8 cellular contexts compared by ENCODE assay signal in the genomic region with DNA sequence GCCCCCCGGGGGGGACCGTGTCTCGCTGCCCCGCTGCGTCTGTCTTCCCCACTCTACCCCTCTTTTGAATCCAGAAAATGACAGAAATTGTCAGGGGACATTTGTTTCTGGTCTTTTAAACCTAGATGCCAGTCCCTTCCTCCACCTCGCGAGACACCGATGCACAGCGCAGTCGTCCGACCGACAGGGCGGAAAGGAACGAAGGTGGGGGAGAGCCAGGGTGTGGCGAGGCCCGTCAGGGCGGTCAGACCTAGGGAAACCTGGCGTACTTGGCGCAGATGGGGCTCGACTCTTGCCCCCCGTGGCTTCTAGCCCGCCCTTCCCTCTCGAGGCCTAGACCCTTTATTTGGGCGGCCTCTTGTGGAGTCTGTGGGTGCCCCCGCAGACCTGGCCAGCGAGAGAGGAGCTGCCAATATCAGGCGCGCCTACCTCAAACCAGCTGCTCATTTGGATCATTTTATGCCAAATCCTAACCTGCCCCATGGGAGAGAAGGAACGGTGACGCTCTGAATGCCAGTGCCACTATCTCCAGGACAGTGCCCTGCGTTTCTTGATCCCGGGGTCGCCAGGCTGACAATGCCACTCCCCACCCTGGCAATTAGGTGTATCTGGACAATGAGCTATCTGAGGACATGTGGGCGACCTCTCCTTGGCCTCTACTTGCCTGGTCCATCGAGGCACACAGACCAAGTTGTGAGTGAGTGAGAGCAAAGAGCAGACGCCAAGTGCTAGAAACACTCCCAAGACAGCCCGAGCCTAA. TPM values are rescaled to one million over a fixed set of nuclear protein-coding genes. Genes with fewer than 3 reads are reported as not detected.
DNase-seq lines count a peak whose midpoint lies in the region; ATAC-seq, FAIRE-seq and TF ChIP-seq lines count a peak whose summit lies in the region.

No MANE protein-coding gene starts in this region.

- H2AFZ ChIP-seq in Loucy (ENCODE audit: low read length): peak overlapping the region; percentile 83; the same call in 1 of the 2 replicates

- no peak overlapping the region for H2BK5ac ChIP-seq in mesendoderm (ENCODE audit: low read length)

- TF ChIP-seq CTCF in CD4-positive, alpha-beta T cell (IDR thresholded peaks at IDR 0.05): no peak
- TF ChIP-seq CTCF in Loucy (conservative IDR thresholded peaks at IDR 0.05; ENCODE audit: low read length) (no peak), vagina (IDR thresholded peaks at IDR 0.05) (no peak)

- H4K20me1 ChIP-seq in Loucy (ENCODE audit: insufficient read depth, low read length, poor library complexity, severe bottlenecking): no peaks in the 10 kb centered on the region

- H3K36me3 Mint-ChIP-seq in CD4-positive, alpha-beta T cell (ENCODE audit: low read depth): no peaks in the 10 kb centered on the region

- H3K27me3 ChIP-seq in CD4-positive, alpha-beta T cell (ENCODE audit: control insufficient read depth, insufficient read depth, low read length): peaks cover 41% of the 10 kb centered on the region
- H3K27me3 ChIP-seq in Loucy (ENCODE audit: insufficient read depth, low read length, poor library complexity, severe bottlenecking) (peaks cover 12% of the 10 kb centered on the region), mesendoderm (ENCODE audit: insufficient read depth, low read length, poor library complexity) (peaks cover 11% of the 10 kb centered on the region), vagina (no peaks in the 10 kb centered on the region)

- no peak overlapping the region for H2AK5ac ChIP-seq in mesendoderm (ENCODE audit: low read length)

- DNase-seq in CD4-positive, alpha-beta T cell: no peak
- DNase-seq in mesendoderm: peak; percentile 38
- DNase-seq in vagina (ENCODE audit: extremely low spot score in 2 of 2): peak in 1 of 2 donors; percentile 67
- no peak for DNase-seq in NCI-H226
- no peak for DNase-seq in NCI-H2107 treated with DMSO at 0.1 percent for 48 hours (lab: John Stamatoyannopoulos, UW; ENCODE audit: unreplicated experiment)
- no peak for DNase-seq in GM12892 (ENCODE audit: insufficient read length)

- no peak overlapping the region for H3K18ac ChIP-seq in mesendoderm (ENCODE audit: low read length)

- intact Hi-C loops in CD4-positive, alpha-beta T cell (cut with DNase I, micrococcal nuclease): no loop called here
- intact Hi-C loops in vagina (cut with DNase I): no loop called here

- peaks cover 62% of the 10 kb centered on the region for H3K27me3 Mint-ChIP-seq in CD4-positive, alpha-beta T cell

- H3K4me1 ChIP-seq in Loucy (ENCODE audit: insufficient read depth, low read length, poor library complexity, severe bottlenecking) (no peaks in the 10 kb centered on the region), mesendoderm (ENCODE audit: control insufficient read depth, low read depth, low read length) (no peaks in the 10 kb centered on the region), vagina (peaks cover 16% of the 10 kb centered on the region)

- H3F3A ChIP-seq in Loucy (ENCODE audit: low read depth): no peaks in the 10 kb centered on the region

- no peaks in the 10 kb centered on the region for H3K36me3 ChIP-seq in Loucy (ENCODE audit: insufficient read depth, low read length)
- H3K36me3 ChIP-seq in mesendoderm (ENCODE audit: control insufficient read depth, insufficient read depth, low read length): no peaks in the 10 kb centered on the region
- H3K36me3 ChIP-seq in vagina: no peaks in the 10 kb centered on the region

- H3K23ac ChIP-seq in mesendoderm (ENCODE audit: low read length): no peak overlapping the region

- H3K79me2 ChIP-seq in Loucy (ENCODE audit: insufficient read depth, low read length) (no peaks in the 10 kb centered on the region), mesendoderm (ENCODE audit: control insufficient read depth, insufficient read depth, low read length) (no peaks in the 10 kb centered on the region)

- H3K4me3 ChIP-seq in Loucy (ENCODE audit: low read length, poor library complexity, severe bottlenecking) (peak overlapping the region; percentile 65), mesendoderm (ENCODE audit: low read length) (peak overlapping the region; percentile 21), vagina (peak overlapping the region; percentile 57 to 80)

- H3K27ac Mint-ChIP-seq in CD4-positive, alpha-beta T cell: no peak overlapping the region

- no peaks in the 10 kb centered on the region for H3K9me3 ChIP-seq in CD4-positive, alpha-beta T cell (ENCODE audit: control insufficient read depth, low read length)
- H3K9me3 ChIP-seq in Loucy (ENCODE audit: insufficient read depth, low read depth, low read length) (no peaks in the 10 kb centered on the region), vagina (no peaks in the 10 kb centered on the region)

- no peak overlapping the region for H2BK120ac ChIP-seq in mesendoderm (ENCODE audit: low read depth, low read length)

- ATAC-seq in CD4-positive, alpha-beta T cell (ENCODE audit: poor library complexity): no peak

- H3K9ac ChIP-seq in Loucy (ENCODE audit: low read depth, low read length, poor library complexity, severe bottlenecking): no peak overlapping the region
- peak overlapping the region; percentile 54 for H3K9ac ChIP-seq in mesendoderm (ENCODE audit: low read length)

- FAIRE-seq in GM12892 (lab: Jason Lieb, UNC): no peak

- CTCF ChIA-PET in CD4-positive, alpha-beta T cell (lab: Charles Lee): no interaction called here

- no peaks in the 10 kb centered on the region for H3K4me1 Mint-ChIP-seq in CD4-positive, alpha-beta T cell (ENCODE audit: low read depth)

- H3K56ac ChIP-seq in mesendoderm (ENCODE audit: low read length): peak overlapping the region; percentile 86

- H4K5ac ChIP-seq in mesendoderm (ENCODE audit: low read length): no peak overlapping the region

- H3K4ac ChIP-seq in mesendoderm (ENCODE audit: low read depth, low read length): no peak overlapping the region

- no peak for TF ChIP-seq POLR2A in vagina (IDR thresholded peaks at IDR 0.05)
- no peak for TF ChIP-seq POLR2A in GM12892 (IDR thresholded peaks at IDR 0.05; ENCODE audit: low read depth, low read length)

- H3K4me3 Mint-ChIP-seq in CD4-positive, alpha-beta T cell: peak overlapping the region; percentile 46

- no peaks in the 10 kb centered on the region for H3K79me1 ChIP-seq in mesendoderm (ENCODE audit: low read length)

- no peaks in the 10 kb centered on the region for H3K9me2 ChIP-seq in Loucy (replicated peaks; ENCODE audit: low read depth, low read length)

- H4K8ac ChIP-seq in mesendoderm (ENCODE audit: low read depth, low read length): no peak overlapping the region

- H3K4me2 ChIP-seq in Loucy (ENCODE audit: low read depth, low read length, poor library complexity, severe bottlenecking) (peak overlapping the region; percentile 66), mesendoderm (ENCODE audit: low read length) (peak overlapping the region; percentile 66)

- H3K27ac ChIP-seq in CD4-positive, alpha-beta T cell (ENCODE audit: low read depth, low read length): no peak overlapping the region
- H3K27ac ChIP-seq in cingulate gyrus (ENCODE audit: low read depth, low read length): peak overlapping the region; percentile 82
- no peak overlapping the region for H3K27ac ChIP-seq in mesendoderm (ENCODE audit: low read depth, low read length)
- H3K27ac ChIP-seq in vagina: no peak overlapping the region

- H3K9me3 Mint-ChIP-seq in CD4-positive, alpha-beta T cell: no peaks in the 10 kb centered on the region

- POLR2A ChIA-PET in CD4-positive, alpha-beta T cell (lab: Charles Lee): no interaction called here

- no CpG with 5 or more reads among the region's 37 CpGs for WGBS in mesendoderm (ENCODE audit: extremely low coverage, insufficient coverage, low lambda C conversion rate)

- H2BK15ac ChIP-seq in mesendoderm (replicated peaks; ENCODE audit: low read depth): no peak overlapping the region

RNA-seq across cellular contexts. Expression of a gene that starts 0.5 kb away (rescaled TPM):
- total RNA-seq in CD4-positive, alpha-beta T cell: not detected
- polyA plus RNA-seq in mesendoderm (2013, experiment 1 of 2): 2.0 TPM
- 2.7 TPM for polyA plus RNA-seq in mesendoderm (2013, experiment 2 of 2)
- 3.7 TPM for total RNA-seq in vagina
- 0.21 TPM for polyA plus RNA-seq in GM12892 (2012; ENCODE audit: missing spikeins)
